ENCODE assay signal across 8 cellular contexts in genomic region chr2:182784777-182785176, GRCh38.
DNase-seq lines count a peak whose midpoint lies in the region; ATAC-seq and TF ChIP-seq lines count a peak whose summit lies in the region.

No MANE protein-coding gene starts in this region.

- peaks cover 16% of the 10 kb centered on the region for H3K36me3 Mint-ChIP-seq in activated naive CD8-positive, alpha-beta T cell treated with anti-CD3 and anti-CD28 coated beads for 36 hours
- H3K36me3 Mint-ChIP-seq in T-cell, result peaks cover 26% of the 10 kb centered on the region

- H3K27ac Mint-ChIP-seq in activated naive CD8-positive, alpha-beta T cell treated with anti-CD3 and anti-CD28 coated beads for 36 hours, result no peak overlapping the region
- H3K27ac Mint-ChIP-seq in T-cell, result no peak overlapping the region

- H3K27me3 ChIP-seq in Peyer's patch, result no peaks in the 10 kb centered on the region
- no peaks in the 10 kb centered on the region for H3K27me3 ChIP-seq in thoracic aorta (replicated peaks; ENCODE audit: insufficient read depth)

- no peaks in the 10 kb centered on the region for H3K9me3 ChIP-seq in Peyer's patch
- no peaks in the 10 kb centered on the region for H3K9me3 ChIP-seq in thoracic aorta

- H3K4me1 Mint-ChIP-seq in activated naive CD8-positive, alpha-beta T cell treated with anti-CD3 and anti-CD28 coated beads for 36 hours, result no peaks in the 10 kb centered on the region
- H3K4me1 Mint-ChIP-seq in T-cell, result no peaks in the 10 kb centered on the region

- TF ChIP-seq POLR2A in Peyer's patch (IDR thresholded peaks at IDR 0.05), result no peak

- H3K36me3 ChIP-seq in Peyer's patch (no peaks in the 10 kb centered on the region), thoracic aorta (peaks cover 9% of the 10 kb centered on the region)

- POLR2A ChIA-PET in T-cell (lab: Charles Lee), result interaction anchor here in 1 of 2 donors (0.7 kb wide), 1 partner anchor 73 kb away, joined by 3 read pairs; no protein-coding TSS in a partner anchor

- H3K4me1 ChIP-seq in Peyer's patch, result no peaks in the 10 kb centered on the region
- peaks cover 0 to 4% of the 10 kb centered on the region in 2 donors for H3K4me1 ChIP-seq in thoracic aorta (ENCODE audit: control insufficient read depth in 1 of 2, low read depth in 2 of 2)

- no peaks in the 10 kb centered on the region for H3K27me3 Mint-ChIP-seq in activated naive CD8-positive, alpha-beta T cell treated with anti-CD3 and anti-CD28 coated beads for 36 hours
- H3K27me3 Mint-ChIP-seq in T-cell, result no peaks in the 10 kb centered on the region

- H3K27ac ChIP-seq in Peyer's patch (no peak overlapping the region), thoracic aorta (no peak overlapping the region)

- ATAC-seq in thoracic aorta (ENCODE audit: insufficient number of reproducible peaks, low FRiP score, low read depth) (no peak), GM18870 (IDR thresholded peaks at IDR 0.05; ENCODE audit: unreplicated experiment) (no peak), T-cell (replicated peaks in 1 of 4) (no peak)

- CTCF ChIA-PET in T-cell (lab: Charles Lee), result interaction anchor here (0.6 to 1.0 kb wide), 2 partner anchors 44 kb away, joined by 3 to 6 read pairs; no protein-coding TSS in a partner anchor

- H3K4me3 ChIP-seq in Peyer's patch (no peak overlapping the region), thoracic aorta (no peak overlapping the region)

- DNase-seq in D341Med (ENCODE audit: low spot score) (peak; percentile 29), HCEC 1CT (peak; percentile 54), Peyer's patch (no peak), fibroblast of the conjunctiva (ENCODE audit: low read depth) (peak; percentile 36), thoracic aorta (ENCODE audit: low spot score) (no peak), T-cell (no peak)
- DNase-seq in activated naive CD8-positive, alpha-beta T cell treated with anti-CD3 and anti-CD28 coated beads for 36 hours, result no peak

- no peak overlapping the region for H3K4me3 Mint-ChIP-seq in activated naive CD8-positive, alpha-beta T cell treated with anti-CD3 and anti-CD28 coated beads for 36 hours
- no peak overlapping the region for H3K4me3 Mint-ChIP-seq in T-cell

- TF ChIP-seq CTCF in Peyer's patch (IDR thresholded peaks at IDR 0.05), result peak in 4 of 6 experiments; percentile 29 to 53 (median 44)
- peak; percentile 59 for TF ChIP-seq CTCF in thoracic aorta (IDR thresholded peaks at IDR 0.05)

- peaks cover 2% of the 10 kb centered on the region for H3K9me3 Mint-ChIP-seq in activated naive CD8-positive, alpha-beta T cell treated with anti-CD3 and anti-CD28 coated beads for 36 hours
- H3K9me3 Mint-ChIP-seq in T-cell, result peaks cover 0 to 5% (median 0%) of the 10 kb centered on the region in 3 donors

Comparison
In these comparisons a context has a peak if more than half of its experiments do, and no peak if none do; other contexts are left out.
1. DNase-seq: peak in D341Med (single experiment), HCEC 1CT (single experiment) and fibroblast of the conjunctiva (single experiment); none in Peyer's patch (0 of 3), thoracic aorta (single experiment), activated naive CD8-positive, alpha-beta T cell treated with anti-CD3 and anti-CD28 coated beads for 36 hours (single experiment) and T-cell (0 of 34).